Comparison of ENCODE assay signal across 15 cellular contexts in the genomic region with DNA sequence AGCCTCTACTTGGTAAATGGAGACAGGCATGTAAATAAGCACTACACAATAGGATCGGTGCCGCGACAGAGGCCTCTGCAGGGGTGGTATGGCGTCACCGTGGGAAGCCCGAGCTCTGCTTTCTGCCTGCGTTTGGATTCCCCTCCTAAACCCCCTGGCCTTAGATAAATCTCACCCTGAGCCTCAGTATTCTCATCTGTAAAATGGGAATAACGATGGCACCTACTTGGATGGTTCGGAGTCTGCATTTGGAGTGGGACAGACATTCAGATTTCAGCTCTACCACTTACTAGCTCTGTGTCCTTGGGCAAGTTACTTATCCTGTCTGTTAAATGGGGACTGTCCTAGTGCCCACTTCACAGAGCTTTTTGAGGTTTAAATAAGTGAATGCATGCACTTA. TPM values are rescaled to one million over a fixed set of nuclear protein-coding genes. Genes with fewer than 3 reads are reported as not detected.
DNase-seq lines count a peak whose midpoint lies in the region; ATAC-seq and TF ChIP-seq lines count a peak whose summit lies in the region.
"Had no signal": no experiment of that assay in that cellular context is flagged by ENCODE, and none has a peak within 500 bp of the region (broad histone marks: within the 10 kb centered on the region; RNA-seq: fewer than 3 reads in every experiment).

No MANE protein-coding gene starts in this region.

- peaks cover 16% of the 10 kb centered on the region for H3F3A ChIP-seq in GM23248 (ENCODE audit: insufficient read depth)

- TF ChIP-seq POLR2A in thyroid gland (IDR thresholded peaks at IDR 0.05): no peak

- TF ChIP-seq CTCF in psoas muscle (IDR thresholded peaks at IDR 0.05): no peak
- TF ChIP-seq CTCF in thyroid gland (IDR thresholded peaks at IDR 0.05): no peak

- H3K9me2 ChIP-seq in GM23248 (ENCODE audit: insufficient read depth): no peaks in the 10 kb centered on the region

- H3K36me3 ChIP-seq in GM23248 (ENCODE audit: low read depth): no peaks in the 10 kb centered on the region
- no peaks in the 10 kb centered on the region for H3K36me3 ChIP-seq in iPS-18a (ENCODE audit: control insufficient read depth, low read depth, low read length)
- H3K36me3 ChIP-seq in psoas muscle (ENCODE audit: insufficient read depth in 1 of 2, low read depth in 1 of 2): no peaks in the 10 kb centered on the region
- H3K36me3 ChIP-seq in thyroid gland: no peaks in the 10 kb centered on the region
- H3K36me3 ChIP-seq: breast epithelium had no signal

- intact Hi-C loops in psoas muscle (cut with DNase I) (no loop called here), thyroid gland (cut with DNase I) (no loop called here)

- H3K9me3 ChIP-seq in GM23248 (ENCODE audit: low read depth): no peaks in the 10 kb centered on the region
- H3K9me3 ChIP-seq in iPS-18a (ENCODE audit: control insufficient read depth, low read depth, low read length): no peaks in the 10 kb centered on the region
- H3K9me3 ChIP-seq in psoas muscle: no peaks in the 10 kb centered on the region
- no peaks in the 10 kb centered on the region for H3K9me3 ChIP-seq in thyroid gland
- H3K9me3 ChIP-seq: breast epithelium had no signal

- H3K27ac ChIP-seq in GM23248 (peak overlapping the region; percentile 71), angular gyrus (ENCODE audit: low read depth, low read length) (peak overlapping the region; percentile 74), iPS-18a (ENCODE audit: low read length) (peak overlapping the region; percentile 12), psoas muscle (peak overlapping the region; percentile 4), thyroid gland (no peak overlapping the region)
- H3K27ac ChIP-seq: VCaP had no signal

- WGBS in GM23248 (ENCODE audit: low coverage in 1 of 2, low lambda C conversion rate in 2 of 2, missing lambda C conversion rate in 2 of 2), 2 experiments: 80 to 84% methylated on average over 9 of the region's 9 CpGs
- WGBS in psoas muscle, 3 donors: 64 to 67% (median 67%) methylated on average over 9 of the region's 9 CpGs
- WGBS in thyroid gland, 2 donors: 50 to 53% methylated on average over 9 of the region's 9 CpGs

- H3K9ac ChIP-seq in GM23248 (peak overlapping the region; percentile 52), iPS-18a (ENCODE audit: low read length) (peak overlapping the region; percentile 21)

- H2AFZ ChIP-seq in GM23248: peak overlapping the region; percentile 77

- no peak for ATAC-seq in psoas muscle
- no peak for ATAC-seq in HG03521 (IDR thresholded peaks at IDR 0.05; ENCODE audit: unreplicated experiment)
- no peak for ATAC-seq in GM21526 (IDR thresholded peaks at IDR 0.05; ENCODE audit: low FRiP score, unreplicated experiment)
- ATAC-seq: naive thymus-derived CD8-positive, alpha-beta T cell had no signal

- H3K4me1 ChIP-seq in GM23248 (ENCODE audit: insufficient read depth) (peaks cover 13% of the 10 kb centered on the region), iPS-18a (ENCODE audit: control insufficient read depth, low read depth, low read length) (peaks cover 7% of the 10 kb centered on the region), psoas muscle (no peaks in the 10 kb centered on the region), thyroid gland (peaks cover 0 to 7% of the 10 kb centered on the region in 2 donors)

- H3K4me3 ChIP-seq in GM23248: peak overlapping the region; percentile 38; the same call in 1 of the 2 replicates
- no peak overlapping the region for H3K4me3 ChIP-seq in iPS-18a (ENCODE audit: low read length)
- H3K4me3 ChIP-seq in psoas muscle: no peak overlapping the region
- no peak overlapping the region for H3K4me3 ChIP-seq in thyroid gland (replicated peaks in 1 of 3)

- peak overlapping the region; percentile 57 for H3K4me2 ChIP-seq in GM23248 (ENCODE audit: unreplicated experiment)

- H3K79me2 ChIP-seq in GM23248 (ENCODE audit: insufficient read depth): no peaks in the 10 kb centered on the region

- in situ Hi-C loops in GM23248 (cut with MboI): no loop called here

- H3K27me3 ChIP-seq in GM23248 (replicated peaks; ENCODE audit: insufficient read depth) (no peaks in the 10 kb centered on the region), iPS-18a (ENCODE audit: control insufficient read depth, insufficient read depth, low read length) (no peaks in the 10 kb centered on the region), psoas muscle (ENCODE audit: insufficient read depth in 3 of 3, low read length in 2 of 3) (no peaks in the 10 kb centered on the region), thyroid gland (no peaks in the 10 kb centered on the region)
- H3K27me3 ChIP-seq: breast epithelium had no signal

- DNase-seq in GM23248 (no peak), psoas muscle (no peak), SKM-1 treated with dmso at 0.1 percent for 144 hours (lab: John Stamatoyannopoulos, UW; ENCODE audit: unreplicated experiment) (no peak), thyroid gland (no peak)
- DNase-seq: activated naive CD4-positive, alpha-beta T cell treated with Interleukin-2 at 50 U/mL for 16 hours; MM.1S; naive thymus-derived CD8-positive, alpha-beta T cell; NCI-H2171 treated with DMSO at 0.1 percent for 48 hours; small intestine had no signal

- H4K20me1 ChIP-seq in GM23248 (ENCODE audit: insufficient read depth): no peaks in the 10 kb centered on the region

RNA-seq across cellular contexts. Expression of gene TNRC6A, which starts 42.8 kb away (rescaled TPM):
- total RNA-seq in GM23248 (2014; rRNA removed; shearing (Covaris generic)): 13.1 and 18.1 TPM in 2 replicates
- polyA plus RNA-seq in GM23248 (2016; fragmentation: Nextera tagmentation; extraction: Ambion mirVana): 12.5 and 14.2 TPM in 2 replicates
- total RNA-seq in psoas muscle: 10 to 100 TPM; 14.5 to 30.1 (median 24.6) TPM
- 10 to 100 TPM in 2 of 3 donors, 1 to 10 TPM in 1; 6.4 to 20.9 (median 12.2) TPM for polyA plus RNA-seq in psoas muscle
- 10 to 100 TPM; 45.8 to 70.7 (median 57.4) TPM for total RNA-seq in thyroid gland

Comparison
In these comparisons a context has a peak if more than half of its experiments do, and no peak if none do; other contexts are left out.
1. H3K27ac ChIP-seq: peak in GM23248 (single experiment), angular gyrus (single experiment), iPS-18a (single experiment) and psoas muscle (single experiment); none in thyroid gland (0 of 3).